In the genomic region with DNA sequence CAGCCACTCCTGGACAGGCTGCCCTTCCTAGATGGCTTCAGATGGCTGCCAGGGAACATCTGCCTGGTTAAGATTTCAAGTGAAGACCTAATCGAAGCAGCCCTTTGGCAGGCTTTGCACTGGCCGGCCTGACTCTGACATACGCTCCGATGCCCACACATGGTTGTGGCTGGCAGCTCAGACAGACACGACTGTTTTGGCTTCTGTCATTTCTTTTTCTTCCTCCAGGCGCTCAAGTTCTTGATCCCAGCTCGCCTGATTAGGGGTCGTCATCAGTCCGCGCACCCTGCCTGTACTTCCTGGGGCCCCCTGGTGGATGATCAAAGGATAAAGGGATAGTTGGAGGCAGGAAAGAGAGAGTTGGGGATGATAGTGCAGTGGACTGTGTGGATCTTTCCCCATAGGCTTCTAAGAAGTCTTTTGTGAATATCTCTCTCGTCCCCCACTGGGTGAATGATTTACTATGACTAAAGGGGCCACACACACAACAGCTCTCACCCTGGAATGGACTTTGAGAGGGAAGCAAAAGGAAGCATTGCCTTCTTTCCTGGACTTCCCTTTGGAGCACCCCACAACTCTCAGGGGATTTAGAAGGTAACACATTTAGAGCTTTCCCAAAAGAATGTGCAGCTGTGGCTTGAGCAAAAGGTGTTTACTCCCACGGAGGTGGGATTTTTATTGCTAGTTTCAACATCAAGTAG, we compare ENCODE assay signal across 8 cellular contexts. TPM values are rescaled to one million over a fixed set of nuclear protein-coding genes. Genes with fewer than 3 reads are reported as not detected.
DNase-seq lines count a peak whose midpoint lies in the region; ATAC-seq and TF ChIP-seq lines count a peak whose summit lies in the region.

No MANE protein-coding gene starts in this region.

- H3K27ac Mint-ChIP-seq in Calu3 (ENCODE audit: unreplicated experiment) = no peak overlapping the region
- peak overlapping the region; percentile 91 for H3K27ac Mint-ChIP-seq in HFFc6
- peak overlapping the region; percentile 82 for H3K27ac Mint-ChIP-seq in chondrocyte (ENCODE audit: unreplicated experiment)
- H3K27ac Mint-ChIP-seq in stimulated activated effector memory CD8-positive, alpha-beta T cell treated with anti-CD3 and anti-CD28 coated beads, Interleukin-12 subunit alpha, Interleukin-12 subunit beta, amount 100 ng/mL, for 72 hours = no peak overlapping the region

- no peaks in the 10 kb centered on the region for H3K36me3 Mint-ChIP-seq in Calu3 (ENCODE audit: insufficient read depth, unreplicated experiment)
- no peaks in the 10 kb centered on the region for H3K36me3 Mint-ChIP-seq in HFFc6 (ENCODE audit: low read depth)
- no peaks in the 10 kb centered on the region for H3K36me3 Mint-ChIP-seq in chondrocyte (ENCODE audit: low read depth)
- H3K36me3 Mint-ChIP-seq in stimulated activated effector memory CD8-positive, alpha-beta T cell treated with anti-CD3 and anti-CD28 coated beads, Interleukin-12 subunit alpha, Interleukin-12 subunit beta, amount 100 ng/mL, for 72 hours = no peaks in the 10 kb centered on the region

- CTCF ChIA-PET in Calu3 (lab: Charles Lee) = interaction anchor here (0.7 to 1.6 kb wide), 4 partner anchors 22 to 181 kb away, joined by 3 to 7 read pairs (median 4); partner anchors contain the start of gene EFHC1

- H3K27me3 Mint-ChIP-seq in Calu3 (ENCODE audit: unreplicated experiment) = peaks cover 13% of the 10 kb centered on the region
- peaks cover 1% of the 10 kb centered on the region; the same call in 1 of the 2 replicates for H3K27me3 Mint-ChIP-seq in HFFc6 (ENCODE audit: insufficient read depth)
- H3K27me3 Mint-ChIP-seq in chondrocyte (ENCODE audit: low read depth) = no peaks in the 10 kb centered on the region

- H3K9me3 Mint-ChIP-seq in Calu3 (ENCODE audit: low read depth, unreplicated experiment) (no peaks in the 10 kb centered on the region), HFFc6 (no peaks in the 10 kb centered on the region), chondrocyte (ENCODE audit: low read depth) (no peaks in the 10 kb centered on the region)
- H3K9me3 Mint-ChIP-seq in stimulated activated effector memory CD8-positive, alpha-beta T cell treated with anti-CD3 and anti-CD28 coated beads, Interleukin-12 subunit alpha, Interleukin-12 subunit beta, amount 100 ng/mL, for 72 hours = no peaks in the 10 kb centered on the region

- BruUV-seq in Calu3 (replicated peaks; lab: Mats Ljungman, UMichigan) = no TSS peak

- H3K4me1 Mint-ChIP-seq in Calu3 (ENCODE audit: low read depth, unreplicated experiment) (peaks cover 21% of the 10 kb centered on the region), HFFc6 (ENCODE audit: low read depth) (peaks cover 71% of the 10 kb centered on the region), chondrocyte (ENCODE audit: low read depth) (peaks cover 49% of the 10 kb centered on the region)
- H3K4me1 Mint-ChIP-seq in stimulated activated effector memory CD8-positive, alpha-beta T cell treated with anti-CD3 and anti-CD28 coated beads, Interleukin-12 subunit alpha, Interleukin-12 subunit beta, amount 100 ng/mL, for 72 hours = peaks cover 16% of the 10 kb centered on the region

- TF ChIP-seq CTCF in Calu3 (IDR thresholded peaks at IDR 0.05; ENCODE audit: unreplicated experiment) = peak; percentile 68
- peak; percentile 91 for TF ChIP-seq CTCF in HFFc6 (IDR thresholded peaks at IDR 0.05)
- TF ChIP-seq CTCF in chondrocyte (IDR thresholded peaks at IDR 0.05) = peak; percentile 83

- DNase-seq in Calu3 = peak; percentile 79
- DNase-seq in HFFc6 = peak; percentile 79
- DNase-seq in OCI-M1 (lab: John Stamatoyannopoulos, UW) = peak; percentile 84
- no peak for DNase-seq in chondrocyte (ENCODE audit: low spot score)
- DNase-seq in left kidney (ENCODE audit: low read depth, low spot score) = peak; percentile 94
- peak in 1 of 2 donors; percentile 59 for DNase-seq in stimulated activated effector memory CD8-positive, alpha-beta T cell treated with anti-CD3 and anti-CD28 coated beads, Interleukin-12 subunit alpha, Interleukin-12 subunit beta, amount 100 ng/mL, for 72 hours (ENCODE audit: low spot score in 2 of 2)

- intact Hi-C loops in Calu3 (cut with micrococcal nuclease; ENCODE audit: unreplicated experiment) = loop anchor here (1.0 to 5.0 kb wide), 3 partner anchors 65 to 182 kb away; no protein-coding TSS in a partner anchor

- H3K4me3 Mint-ChIP-seq in Calu3 (ENCODE audit: low read depth, unreplicated experiment) (peak overlapping the region; percentile 2), HFFc6 (peak overlapping the region; percentile 78), chondrocyte (ENCODE audit: unreplicated experiment) (peak overlapping the region; percentile 10)
- no peak overlapping the region for H3K4me3 Mint-ChIP-seq in stimulated activated effector memory CD8-positive, alpha-beta T cell treated with anti-CD3 and anti-CD28 coated beads, Interleukin-12 subunit alpha, Interleukin-12 subunit beta, amount 100 ng/mL, for 72 hours

- ATAC-seq in stimulated activated effector memory CD8-positive, alpha-beta T cell treated with anti-CD3 and anti-CD28 coated beads, Interleukin-12 subunit alpha, Interleukin-12 subunit beta, amount 100 ng/mL, for 72 hours = peak; percentile 72
- ATAC-seq in HG02885 (IDR thresholded peaks at IDR 0.05; ENCODE audit: poor library complexity, unreplicated experiment) = no peak
- no peak for ATAC-seq in HG03135 (IDR thresholded peaks at IDR 0.05; ENCODE audit: unreplicated experiment)

RNA-seq across cellular contexts. Expression of gene TRAM2, which starts 21.4 kb away (rescaled TPM):
- total RNA-seq in Calu3 (2022) (10.7 and 12.8 TPM in 2 replicates), chondrocyte (159 to 178 TPM (median 159 TPM) in 3 replicates)
- 100 to 1,000 TPM; 191 to 235 (median 215) TPM for total RNA-seq in HFFc6 (2021; fragmentation: NEBNext Ultra II Directional; extraction: Animal tissue kit (Norgen Biotek cat#: 25700))

Comparison
In these comparisons a context has a peak if more than half of its experiments do, and no peak if none do; other contexts are left out.
1. H3K27ac Mint-ChIP-seq: peak in HFFc6 (single experiment) and chondrocyte (single experiment); none in Calu3 (single experiment) and stimulated activated effector memory CD8-positive, alpha-beta T cell treated with anti-CD3 and anti-CD28 coated beads, Interleukin-12 subunit alpha, Interleukin-12 subunit beta, amount 100 ng/mL, for 72 hours (single experiment).
2. RNA of gene TRAM2, which starts 21.4 kb away (total RNA-seq): 191 to 235 TPM in HFFc6 and 159 to 178 TPM in chondrocyte; 10.7 to 12.8 TPM in Calu3; every median in the first group is over 10 times any median in the second.
3. Peak in every context shown above with its lines, with median percentiles within 50 percentile points of each other: CTCF ChIP-seq.